In genomic region chr15:98650871-98651481, GRCh38 we compare ENCODE assay signal across 1 cellular context.
TF ChIP-seq lines count a peak whose summit lies in the region.

No MANE protein-coding gene starts in this region.

TF ChIP-seq in WTC11, 78 proteins besides CTCF, POLR2A, EP300 and RAD21 (continued from another document):
- no peak for TF ChIP-seq STAT6 (CRISPR knock-in tag; conservative IDR thresholded peaks at IDR 0.05; ENCODE audit: low read depth)
- no peak for TF ChIP-seq CREM (CRISPR knock-in tag; IDR thresholded peaks at IDR 0.05)
- TF ChIP-seq E2F5 (CRISPR knock-in tag; IDR thresholded peaks at IDR 0.05), result no peak
